In the genomic region with DNA sequence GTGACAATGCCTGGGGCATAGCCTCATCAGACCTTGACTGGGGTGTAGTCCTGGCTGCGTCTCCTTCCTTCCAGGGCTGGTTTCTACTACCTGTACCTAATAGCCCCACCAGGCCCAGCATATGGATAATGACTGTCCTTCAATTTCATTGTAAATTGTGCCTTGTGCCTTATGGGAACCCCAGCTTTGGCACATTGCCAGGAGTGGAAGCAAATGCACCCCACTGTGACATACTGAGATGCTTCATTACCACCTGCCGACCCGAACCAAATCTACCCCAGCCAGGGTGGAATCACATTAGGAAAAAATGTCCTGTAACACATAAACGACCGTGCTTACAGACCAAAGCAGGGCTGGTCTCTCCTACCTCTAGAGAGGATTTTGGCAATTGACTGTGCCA, we compare ENCODE assay signal across 27 cellular contexts.
"Had no signal": no experiment of that assay in that cellular context is flagged by ENCODE, and none has a peak within 500 bp of the region (broad histone marks: within the 10 kb centered on the region; RNA-seq: fewer than 3 reads in every experiment).

No MANE protein-coding gene starts in this region.

- H3K27ac ChIP-seq: cardiac muscle cell, colonic mucosa, pancreas, psoas muscle, stomach, thyroid gland, upper lobe of left lung, VCaP had no signal

- H3K4me1 ChIP-seq: colonic mucosa, pancreas, thyroid gland had no signal

- DNase-seq: activated CD4-positive, alpha-beta T cell treated with anti-CD3 and anti-CD28 coated beads for 4 hours; activated CD4-positive, alpha-beta T cell treated with anti-CD3 and anti-CD28 coated beads, Interleukin-2, amount 50 U/mL, for 4 hours; activated effector memory CD4-positive, alpha-beta T cell treated with Interleukin-2 at 50 U/mL for 16 hours; activated naive CD4-positive, alpha-beta T cell treated with Interleukin-2 at 50 U/mL for 16 hours; activated T-cell treated with anti-CD3 and anti-CD28 coated beads for 4 hours; activated T-cell treated with anti-CD3 and anti-CD28 coated beads, Interleukin-2, amount 50 U/mL, for 72 hours; anterior cingulate cortex; cerebellar nuclear complex; colonic mucosa; effector CD8-positive, alpha-beta T cell; erythroblast; head of caudate nucleus; hippocampal formation; left cardiac atrium; midbrain; naive thymus-derived CD4-positive, alpha-beta T cell; pancreas; stimulated activated CD4-positive, alpha-beta T cell treated with anti-CD3 and anti-CD28 coated beads, Interleukin-1b, Interleukin-23, amount 100 ng/mL, for 48 hours; stimulated activated naive B cell treated with anti-CD40 and anti-IgM and Interleukin-4, amounts not matched to agents 10 μg/mL and 1 μg/mL and 100 μg/mL, for 72 hours; stomach; thyroid gland; upper lobe of left lung had no signal

- ATAC-seq: activated T-cell treated with anti-CD3 and anti-CD28 coated beads, Interleukin-2, amount 50 U/mL, for 72 hours; left cardiac atrium; naive thymus-derived CD4-positive, alpha-beta T cell; pancreas; psoas muscle; stimulated activated naive B cell treated with anti-CD40 and anti-IgM and Interleukin-4, amounts not matched to agents 10 μg/mL and 1 μg/mL and 100 μg/mL, for 72 hours had no signal

- H3K9me3 ChIP-seq: colonic mucosa, pancreas, psoas muscle, stomach, thyroid gland, upper lobe of left lung had no signal

- H3K4me2 ChIP-seq: smooth muscle cell had no signal

- FAIRE-seq: keratinocyte, pancreas had no signal

- H3K4me3 ChIP-seq: cardiac muscle cell, colonic mucosa, pancreas, psoas muscle, smooth muscle cell, stomach, thyroid gland, upper lobe of left lung had no signal

- H3K27me3 ChIP-seq: cardiac muscle cell, colonic mucosa, pancreas, stomach, thyroid gland, upper lobe of left lung had no signal
